In genomic region chr3:18442743-18443669, GRCh38 we compare ENCODE assay signal across 8 cellular contexts. TPM values are rescaled to one million over a fixed set of nuclear protein-coding genes. Genes with fewer than 3 reads are reported as not detected.
A peak's percentile ranks its signal among the peaks of the same experiment; 100 is the strongest.
DNase-seq lines count a peak whose midpoint lies in the region; ATAC-seq and TF ChIP-seq lines count a peak whose summit lies in the region.

No MANE protein-coding gene starts in this region.

- ATAC-seq in CD8-positive, alpha-beta T cell: no peak
- ATAC-seq in GM18867 (IDR thresholded peaks at IDR 0.05; ENCODE audit: unreplicated experiment): no peak

- WGBS in ectodermal cell, 2 experiments: 50% methylated on average over 11 of the region's 11 CpGs

- peak overlapping the region; percentile 92 for H3K4me3 Mint-ChIP-seq in CD8-positive, alpha-beta T cell

- peaks cover 63% of the 10 kb centered on the region for H3K4me1 Mint-ChIP-seq in CD8-positive, alpha-beta T cell (ENCODE audit: low read depth)

- TF ChIP-seq CTCF in CD8-positive, alpha-beta T cell (IDR thresholded peaks at IDR 0.05): no peak
- TF ChIP-seq CTCF in Loucy (conservative IDR thresholded peaks at IDR 0.05; ENCODE audit: low read length) (0 out of 2 replicates have a peak, but pooled peaks have one; percentile 1), parathyroid adenoma (IDR thresholded peaks at IDR 0.05) (no peak), foreskin fibroblast (IDR thresholded peaks at IDR 0.05; ENCODE audit: low read depth, low read length) (no peak)

- no peaks in the 10 kb centered on the region for H3K9me3 ChIP-seq in CD8-positive, alpha-beta T cell (ENCODE audit: low read length)
- H3K9me3 ChIP-seq in Loucy (ENCODE audit: insufficient read depth, low read depth, low read length): no peaks in the 10 kb centered on the region
- no peaks in the 10 kb centered on the region for H3K9me3 ChIP-seq in ectodermal cell (ENCODE audit: control insufficient read depth, low read length)
- no peaks in the 10 kb centered on the region for H3K9me3 ChIP-seq in parathyroid adenoma (ENCODE audit: control insufficient read depth, low read length)

- CTCF ChIA-PET in CD8-positive, alpha-beta T cell (lab: Charles Lee): interaction anchor here (0.6 to 1.4 kb wide), 2 partner anchors 39 to 271 kb away, joined by 3 read pairs; no protein-coding TSS in a partner anchor

- intact Hi-C loops in CD8-positive, alpha-beta T cell (cut with DNase I, micrococcal nuclease): loop anchor here (5.0 to 10.0 kb wide), 3 partner anchors 36 to 1561 kb away; partner anchors contain the start of gene PLCL2 (in 1 of the 2)

- peak overlapping the region; percentile 91 for H3K4me3 ChIP-seq in CD8-positive, alpha-beta T cell (ENCODE audit: low read depth, low read length)
- H3K4me3 ChIP-seq in Loucy (ENCODE audit: low read length, poor library complexity, severe bottlenecking) (peak overlapping the region; percentile 99), ectodermal cell (ENCODE audit: insufficient read depth, low read depth, low read length) (peak overlapping the region; percentile 54), parathyroid adenoma (ENCODE audit: low read depth, low read length) (peak overlapping the region; percentile 61), foreskin fibroblast (ENCODE audit: low read depth in 1 of 2, low read length in 2 of 2) (peak overlapping the region in 1 of 2 donors; percentile 54)

- H3K27ac ChIP-seq in CD8-positive, alpha-beta T cell (ENCODE audit: low read depth, low read length): peak overlapping the region; percentile 90
- no peak overlapping the region for H3K27ac ChIP-seq in ectodermal cell (ENCODE audit: insufficient read depth, low read depth, low read length, poor library complexity, severe bottlenecking)
- H3K27ac ChIP-seq in parathyroid adenoma: no peak overlapping the region

- peaks cover under 1% of the 10 kb centered on the region for H3K9me3 Mint-ChIP-seq in CD8-positive, alpha-beta T cell

- no peaks in the 10 kb centered on the region for H3K36me3 ChIP-seq in CD8-positive, alpha-beta T cell (ENCODE audit: insufficient read depth, low read length)
- H3K36me3 ChIP-seq in Loucy (ENCODE audit: insufficient read depth, low read length) (no peaks in the 10 kb centered on the region), ectodermal cell (ENCODE audit: control insufficient read depth, insufficient read depth, low read length) (no peaks in the 10 kb centered on the region), parathyroid adenoma (ENCODE audit: control insufficient read depth, insufficient read depth, low read length) (no peaks in the 10 kb centered on the region)

- no peaks in the 10 kb centered on the region for H3K27me3 ChIP-seq in CD8-positive, alpha-beta T cell (ENCODE audit: insufficient read depth, low read length)
- no peaks in the 10 kb centered on the region for H3K27me3 ChIP-seq in Loucy (ENCODE audit: insufficient read depth, low read length, poor library complexity, severe bottlenecking)
- peaks cover 68% of the 10 kb centered on the region for H3K27me3 ChIP-seq in ectodermal cell (ENCODE audit: control insufficient read depth, insufficient read depth, low read length, poor library complexity, severe bottlenecking)
- no peaks in the 10 kb centered on the region for H3K27me3 ChIP-seq in parathyroid adenoma (ENCODE audit: control insufficient read depth, insufficient read depth, low read length)

- H2AFZ ChIP-seq in Loucy (ENCODE audit: low read length) (peak overlapping the region; percentile 69), parathyroid adenoma (peak overlapping the region; percentile 62)

- H3K9me2 ChIP-seq in Loucy (replicated peaks; ENCODE audit: low read depth, low read length): no peaks in the 10 kb centered on the region

- peak overlapping the region; percentile 97 for H3K27ac Mint-ChIP-seq in CD8-positive, alpha-beta T cell

- POLR2A ChIA-PET in CD8-positive, alpha-beta T cell (lab: Charles Lee): interaction anchor here (1.5 to 3.3 kb wide), 4 partner anchors 11 to 29 kb away, joined by 4 to 35 read pairs (median 10); partner anchors contain the start of gene SATB1

- H3K36me3 Mint-ChIP-seq in CD8-positive, alpha-beta T cell: peaks cover 38% of the 10 kb centered on the region

- peaks cover 41% of the 10 kb centered on the region for H4K20me1 ChIP-seq in Loucy (ENCODE audit: insufficient read depth, low read length, poor library complexity, severe bottlenecking)

- 0 out of 2 replicates have a peak, but pooled peaks cover 8% of the 10 kb centered on the region for H3F3A ChIP-seq in Loucy (ENCODE audit: low read depth)

- H3K9ac ChIP-seq in Loucy (ENCODE audit: low read depth, low read length, poor library complexity, severe bottlenecking): peak overlapping the region; percentile 98
- no peak overlapping the region for H3K9ac ChIP-seq in parathyroid adenoma

- DNase-seq in CD8-positive, alpha-beta T cell: peak in 1 of 7 experiments; percentile 34
- DNase-seq in SIG-M5 (lab: John Stamatoyannopoulos, UW): no peak
- DNase-seq in D341Med (ENCODE audit: low spot score): no peak
- DNase-seq in foreskin fibroblast: no peak

- no peaks in the 10 kb centered on the region for H3K27me3 Mint-ChIP-seq in CD8-positive, alpha-beta T cell (ENCODE audit: low read depth)

- peaks cover 17% of the 10 kb centered on the region for H3K4me1 ChIP-seq in CD8-positive, alpha-beta T cell (ENCODE audit: insufficient read depth, low read length)
- H3K4me1 ChIP-seq in Loucy (ENCODE audit: insufficient read depth, low read length, poor library complexity, severe bottlenecking): peaks cover 79% of the 10 kb centered on the region
- H3K4me1 ChIP-seq in ectodermal cell (ENCODE audit: control insufficient read depth, insufficient read depth, low read length): peaks cover 9% of the 10 kb centered on the region
- no peaks in the 10 kb centered on the region for H3K4me1 ChIP-seq in parathyroid adenoma

- H3K79me2 ChIP-seq in Loucy (ENCODE audit: insufficient read depth, low read length): peaks cover 88% of the 10 kb centered on the region
- no peaks in the 10 kb centered on the region for H3K79me2 ChIP-seq in parathyroid adenoma

- H3K4me2 ChIP-seq in Loucy (ENCODE audit: low read depth, low read length, poor library complexity, severe bottlenecking) (peak overlapping the region; percentile 96), parathyroid adenoma (ENCODE audit: low read length) (peak overlapping the region; percentile 59)

RNA-seq across cellular contexts. Expression of gene SATB1, which starts 17.9 kb away (rescaled TPM):
- 100 to 1,000 TPM; 333 to 346 TPM for total RNA-seq in CD8-positive, alpha-beta T cell
- 37.2 TPM for polyA plus RNA-seq in ectodermal cell (2013, experiment 1 of 4)
- polyA plus RNA-seq in ectodermal cell (2013, experiment 2 of 4): 37.0 TPM
- 37.6 TPM for polyA plus RNA-seq in ectodermal cell (2013, experiment 3 of 4)
- 43.0 TPM for polyA plus RNA-seq in ectodermal cell (2013, experiment 4 of 4)
